Comparison of ENCODE assay signal across 23 cellular contexts in the genomic region with DNA sequence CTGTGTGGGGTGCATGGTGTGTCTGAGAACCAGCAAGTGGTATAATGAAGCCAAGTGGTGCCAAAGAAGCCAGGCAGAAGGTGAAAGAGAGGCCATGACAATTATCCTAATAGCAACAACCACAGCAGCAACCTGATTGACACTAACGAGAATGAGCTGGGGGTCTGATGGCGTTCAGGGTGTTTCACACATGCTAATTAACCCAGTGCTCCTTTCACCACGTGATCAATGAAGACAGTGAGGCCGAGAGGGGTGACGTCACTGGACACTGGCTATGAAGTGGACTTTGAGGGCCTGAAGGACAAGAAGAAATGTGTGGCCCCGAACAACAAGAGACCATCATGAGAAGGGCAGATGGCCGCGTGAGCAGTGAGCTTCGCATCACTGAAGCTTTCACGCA.
"Had no signal": no experiment of that assay in that cellular context is flagged by ENCODE, and none has a peak within 500 bp of the region (broad histone marks: within the 10 kb centered on the region; RNA-seq: fewer than 3 reads in every experiment).

No MANE protein-coding gene starts in this region.

- H3K36me3 Mint-ChIP-seq: activated naive CD8-positive, alpha-beta T cell; naive B cell had no signal

- H3K9me3 Mint-ChIP-seq: activated T-cell treated with anti-CD3 and anti-CD28 coated beads, Interleukin-2, amount 50 U/mL, for 24 hours; activated T-helper 2 cell treated with anti-CD3 and anti-CD28 coated beads, Interferon-gamma antibody, Interleukin-2, Interleukin-4, amounts not matched to agents 10 μg/mL and 5 μg/mL and 100 μg/mL, durations not matched to agents 14 hours and 24 hours and 36 hours had no signal

- H3K4me3 ChIP-seq: heart right ventricle, left lung, lung, ovary, prostate gland, upper lobe of left lung had no signal

- DNase-seq: activated CD4-positive, alpha-beta memory T cell treated with anti-CD3 and anti-CD28 coated beads, Interleukin-2, amount 10 ng/mL, durations not matched to agents 7 days and 5 days; activated CD4-positive, alpha-beta T cell treated with anti-CD3 and anti-CD28 coated beads, Interleukin-2, amount 10 ng/mL, durations not matched to agents 24 days and 14 days; activated naive CD4-positive, alpha-beta T cell; activated T-cell treated with anti-CD3 and anti-CD28 coated beads, Interleukin-2, amount 50 U/mL, for 24 hours; amniotic stem cell; cerebellar nuclear complex; cortex of kidney; foreskin fibroblast; heart right ventricle; kidney; left lung; naive B cell; ovary; stimulated activated CD4-positive, alpha-beta T cell treated with anti-CD3 and anti-CD28 coated beads, Interleukin-4, amount 100 ng/mL, for 24 hours; stimulated activated naive CD8-positive, alpha-beta T cell treated with anti-CD3 and anti-CD28 coated beads, Interleukin-15, Interleukin-2, amounts not matched to agents 100 U/mL and 50 U/mL, for 24 hours; upper lobe of left lung had no signal

- H3K4me3 Mint-ChIP-seq: activated CD4-positive, alpha-beta memory T cell treated with anti-CD3 and anti-CD28 coated beads, Interleukin-2, amount 10 ng/mL, durations not matched to agents 7 days and 5 days; activated CD4-positive, alpha-beta T cell treated with anti-CD3 and anti-CD28 coated beads, Interleukin-2, amount 10 ng/mL, durations not matched to agents 24 days and 14 days; activated naive CD8-positive, alpha-beta T cell; activated T-cell treated with anti-CD3 and anti-CD28 coated beads, Interleukin-2, amount 50 U/mL, for 24 hours; naive B cell; T-helper 2 cell treated with Interferon-gamma antibody and Interleukin-4, amounts not matched to agents 5 μg/mL and 100 μg/mL, for 36 hours had no signal

- H3K9me3 ChIP-seq: heart right ventricle, left lung, ovary, prostate gland, upper lobe of left lung had no signal

- H3K27ac ChIP-seq: heart right ventricle, left lung, ovary, prostate gland, upper lobe of left lung, VCaP had no signal

- H3K27ac Mint-ChIP-seq: activated CD4-positive, alpha-beta memory T cell treated with anti-CD3 and anti-CD28 coated beads, Interleukin-2, amount 10 ng/mL, durations not matched to agents 7 days and 5 days; activated CD4-positive, alpha-beta T cell treated with anti-CD3 and anti-CD28 coated beads, Interleukin-2, amount 10 ng/mL, durations not matched to agents 24 days and 14 days; activated naive CD8-positive, alpha-beta T cell; activated T-cell treated with anti-CD3 and anti-CD28 coated beads, Interleukin-2, amount 50 U/mL, for 24 hours; activated T-helper 2 cell treated with anti-CD3 and anti-CD28 coated beads, Interferon-gamma antibody, Interleukin-2, Interleukin-4, amounts not matched to agents 10 μg/mL and 5 μg/mL and 100 μg/mL, durations not matched to agents 14 hours and 24 hours and 36 hours; naive B cell; T-helper 2 cell treated with Interferon-gamma antibody and Interleukin-4, amounts not matched to agents 5 μg/mL and 100 μg/mL, for 36 hours had no signal

- H3K27me3 Mint-ChIP-seq: activated naive CD8-positive, alpha-beta T cell had no signal

- H3K27me3 ChIP-seq: left lung, ovary, upper lobe of left lung had no signal

- H3K4me1 ChIP-seq: prostate gland had no signal

- H3K36me3 ChIP-seq: heart right ventricle, left lung, ovary, prostate gland, upper lobe of left lung had no signal

- ATAC-seq: activated CD4-positive, CD25-positive, alpha-beta regulatory T cell treated with anti-CD3 and anti-CD28 coated beads, Interleukin-2, amount 50 U/mL, for 24 hours; heart right ventricle; left lung; stimulated activated naive CD8-positive, alpha-beta T cell treated with anti-CD3 and anti-CD28 coated beads, Interleukin-15, Interleukin-2, amounts not matched to agents 100 U/mL and 50 U/mL, for 24 hours had no signal
